ENCODE assay signal across 1 cellular context in genomic region chr6:31822038-31822821, GRCh38.
A peak's percentile ranks its signal among the peaks of the same experiment; 100 is the strongest.
TF ChIP-seq lines count a peak whose summit lies in the region.

No MANE protein-coding gene starts in this region.

TF ChIP-seq in HEK293, 187 proteins besides CTCF, POLR2A, EP300 and RAD21 (continued from another document):
- TF ChIP-seq ZNF398 (tag by site-specific recombination; IDR thresholded peaks at IDR 0.05) (peak; percentile 65), ZBTB49 (tag by site-specific recombination; IDR thresholded peaks at IDR 0.05; ENCODE audit: low read depth) (no peak), ZNF837 (tag by site-specific recombination; IDR thresholded peaks at IDR 0.05) (no peak)
